Comparison of ENCODE assay signal across 1 cellular context in the genomic region with DNA sequence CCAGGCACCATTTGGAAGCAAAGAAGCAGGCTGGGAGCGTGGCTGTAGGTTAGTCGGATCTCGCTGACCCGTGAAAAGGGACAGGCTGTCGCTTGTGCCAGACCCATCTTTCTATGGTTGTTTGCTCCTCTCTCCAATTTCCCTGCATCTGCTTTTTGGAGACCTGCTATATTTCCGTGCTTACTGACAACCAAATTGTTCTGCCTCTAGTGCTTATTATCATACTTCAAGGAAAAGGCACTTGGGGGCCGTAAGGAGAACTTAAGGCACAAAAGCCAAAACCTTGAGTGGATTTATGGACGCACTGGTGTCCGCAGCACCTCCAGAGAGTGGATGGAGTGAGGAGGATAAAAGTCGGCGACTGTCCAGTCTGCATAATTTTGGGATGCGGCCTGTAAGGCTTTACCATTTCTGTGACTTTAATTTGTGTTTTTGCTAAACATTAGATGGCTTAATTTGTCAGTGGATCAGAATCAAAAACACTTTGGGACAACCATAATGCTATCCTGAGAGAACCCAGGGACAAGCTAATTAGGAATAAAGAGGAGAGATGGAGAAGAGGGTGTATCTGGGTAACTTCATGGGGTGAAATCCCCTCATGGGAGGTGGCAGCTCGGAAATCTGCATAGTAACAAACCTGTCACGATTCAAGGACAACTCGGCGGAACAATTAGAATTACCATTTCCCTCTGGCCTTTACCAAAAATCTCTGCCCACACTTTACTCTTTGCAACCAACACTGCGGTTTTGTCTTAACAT.
TF ChIP-seq lines count a peak whose summit lies in the region.

No MANE protein-coding gene starts in this region.

TF ChIP-seq in H1, 55 proteins besides CTCF, POLR2A, EP300 and RAD21 (continued from another document):
- TF ChIP-seq RXRA (IDR thresholded peaks at IDR 0.05; ENCODE audit: insufficient read depth, low read depth, low read length) = no peak
